15 cellular contexts compared by ENCODE assay signal in the genomic region with DNA sequence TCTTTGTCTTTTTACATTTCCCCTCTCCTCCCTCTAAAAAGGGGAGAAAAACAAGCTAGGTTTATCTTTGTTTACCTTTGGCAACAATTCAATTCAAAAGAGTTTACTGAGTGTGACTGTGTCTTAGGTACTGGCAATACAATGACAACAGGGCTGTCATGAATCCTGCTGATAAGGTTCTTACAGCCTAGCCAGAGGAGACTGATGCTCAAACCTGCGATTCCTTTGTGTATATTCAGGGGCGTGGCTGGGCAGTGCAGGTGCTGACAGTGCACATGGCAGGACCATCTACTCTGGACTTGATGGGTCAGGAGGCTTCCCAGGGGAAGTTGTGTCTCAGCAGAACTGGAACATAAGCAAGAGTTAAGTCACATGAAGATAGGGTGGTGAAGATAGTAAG.
"Had no signal": no experiment of that assay in that cellular context is flagged by ENCODE, and none has a peak within 500 bp of the region (broad histone marks: within the 10 kb centered on the region; RNA-seq: fewer than 3 reads in every experiment).

No MANE protein-coding gene starts in this region.

- DNase-seq: activated CD4-positive, alpha-beta T cell treated with anti-CD3 and anti-CD28 coated beads, Interleukin-2, amount 10 ng/mL, durations not matched to agents 7 days and 5 days; activated CD4-positive, CD25-positive, alpha-beta regulatory T cell; activated CD8-positive, alpha-beta memory T cell treated with anti-CD3 and anti-CD28 coated beads for 24 hours; activated naive CD4-positive, alpha-beta T cell treated with Interleukin-2 at 50 U/mL for 16 hours; adrenal gland; caudate nucleus; cortex of kidney; effector memory CD4-positive, alpha-beta T cell; right cardiac atrium; small intestine; thyroid gland; uterus had no signal

- H3K4me1 ChIP-seq: adrenal gland, thyroid gland, uterus had no signal

- H3K4me3 ChIP-seq: adrenal gland, thyroid gland, uterus had no signal

- H3K27ac Mint-ChIP-seq: activated CD4-positive, alpha-beta T cell treated with anti-CD3 and anti-CD28 coated beads, Interleukin-2, amount 10 ng/mL, durations not matched to agents 7 days and 5 days; stimulated activated effector memory CD8-positive, alpha-beta T cell treated with anti-CD3 and anti-CD28 coated beads, Interleukin-12 subunit alpha, Interleukin-12 subunit beta, amount 100 ng/mL, for 72 hours had no signal

- FAIRE-seq: keratinocyte, small intestine had no signal

- H3K9me3 Mint-ChIP-seq: activated CD4-positive, alpha-beta T cell treated with anti-CD3 and anti-CD28 coated beads, Interleukin-2, amount 10 ng/mL, durations not matched to agents 7 days and 5 days; stimulated activated effector memory CD8-positive, alpha-beta T cell treated with anti-CD3 and anti-CD28 coated beads, Interleukin-12 subunit alpha, Interleukin-12 subunit beta, amount 100 ng/mL, for 72 hours had no signal

- H3K27ac ChIP-seq: adrenal gland, neutrophil, thyroid gland, uterus had no signal

- H3K36me3 Mint-ChIP-seq: stimulated activated effector memory CD8-positive, alpha-beta T cell treated with anti-CD3 and anti-CD28 coated beads, Interleukin-12 subunit alpha, Interleukin-12 subunit beta, amount 100 ng/mL, for 72 hours had no signal

- H3K9me3 ChIP-seq: adrenal gland, neutrophil, thyroid gland, uterus had no signal

- H3K27me3 Mint-ChIP-seq: activated CD4-positive, alpha-beta T cell treated with anti-CD3 and anti-CD28 coated beads, Interleukin-2, amount 10 ng/mL, durations not matched to agents 7 days and 5 days had no signal

- H3K27me3 ChIP-seq: adrenal gland, neutrophil, thyroid gland, uterus had no signal

- H3K4me3 Mint-ChIP-seq: activated CD4-positive, alpha-beta T cell treated with anti-CD3 and anti-CD28 coated beads, Interleukin-2, amount 10 ng/mL, durations not matched to agents 7 days and 5 days; stimulated activated effector memory CD8-positive, alpha-beta T cell treated with anti-CD3 and anti-CD28 coated beads, Interleukin-12 subunit alpha, Interleukin-12 subunit beta, amount 100 ng/mL, for 72 hours had no signal

- H3K4me1 Mint-ChIP-seq: stimulated activated effector memory CD8-positive, alpha-beta T cell treated with anti-CD3 and anti-CD28 coated beads, Interleukin-12 subunit alpha, Interleukin-12 subunit beta, amount 100 ng/mL, for 72 hours had no signal

- H3K36me3 ChIP-seq: adrenal gland, neutrophil, thyroid gland, uterus had no signal

- ATAC-seq: right cardiac atrium; stimulated activated effector memory CD8-positive, alpha-beta T cell treated with anti-CD3 and anti-CD28 coated beads, Interleukin-12 subunit alpha, Interleukin-12 subunit beta, amount 100 ng/mL, for 72 hours had no signal
